ENCODE assay signal across 22 cellular contexts in genomic region chr10:110947061-110947595, GRCh38. TPM values are rescaled to one million over a fixed set of nuclear protein-coding genes. Genes with fewer than 3 reads are reported as not detected.
A peak's percentile ranks its signal among the peaks of the same experiment; 100 is the strongest.
DNase-seq lines count a peak whose midpoint lies in the region; ATAC-seq, FAIRE-seq and TF ChIP-seq lines count a peak whose summit lies in the region.
"Had no signal": no experiment of that assay in that cellular context is flagged by ENCODE, and none has a peak within 500 bp of the region (broad histone marks: within the 10 kb centered on the region; RNA-seq: fewer than 3 reads in every experiment).

No MANE protein-coding gene starts in this region.

- no peak overlapping the region for H3K18ac ChIP-seq in H1 (ENCODE audit: extremely low read depth, low read length)
- H3K18ac ChIP-seq in mesenchymal stem cell (ENCODE audit: low read depth in 1 of 2, low read length in 2 of 2) = peak overlapping the region in 1 of 2 experiments; percentile 35

- H4K8ac ChIP-seq in H1 (ENCODE audit: extremely low read depth, insufficient read depth, low read length) (0 out of 2 replicates have a peak overlapping the region, but pooled peaks have one; percentile 9), mesenchymal stem cell (ENCODE audit: low read length) (no peak overlapping the region)

- H3K9ac ChIP-seq in H1 (replicated peaks in 1 of 4; ENCODE audit: extremely low read depth in 1 of 4, low read depth in 3 of 4, low read length in 3 of 4) (no peak overlapping the region), mesenchymal stem cell (ENCODE audit: low read length) (no peak overlapping the region)

- TF ChIP-seq POLR2A in H1 (IDR thresholded peaks at IDR 0.05; ENCODE audit: control extremely low read depth in 1 of 2, low read depth in 2 of 2, low read length in 2 of 2) = no peak

- H3K23ac ChIP-seq in H1 (ENCODE audit: insufficient read length) (no peak overlapping the region), mesenchymal stem cell (ENCODE audit: low read length in 2 of 2) (no peak overlapping the region)

- H4K20me1 ChIP-seq in H1 (replicated peaks in 1 of 2; ENCODE audit: control insufficient read depth in 1 of 2, insufficient read depth in 2 of 2, low read length in 2 of 2) = peaks cover 0 to 5% of the 10 kb centered on the region in 2 experiments

- intact Hi-C loops in CD8-positive, alpha-beta T cell (cut with DNase I, micrococcal nuclease) = loop anchor here in 1 of 2 experiments (10.0 kb wide), 1 partner anchor 128 kb away; the partner anchor contains the start of gene ADRA2A
- intact Hi-C loops in activated CD4-positive, alpha-beta T cell treated with anti-CD3 and anti-CD28 coated beads for 36 hours (cut with DNase I, micrococcal nuclease) = no loop called here

- peaks cover 73% of the 10 kb centered on the region for H3K36me3 Mint-ChIP-seq in CD8-positive, alpha-beta T cell
- peaks cover 62% of the 10 kb centered on the region for H3K36me3 Mint-ChIP-seq in activated CD4-positive, alpha-beta T cell treated with anti-CD3 and anti-CD28 coated beads for 36 hours (ENCODE audit: low read depth)

- TF ChIP-seq RAD21 in H1 (IDR thresholded peaks at IDR 0.05 in 1 of 2, conservative IDR thresholded peaks at IDR 0.05 in 1 of 2; ENCODE audit: low read depth in 2 of 2, low read length in 2 of 2) = no peak

- H3K9me3 ChIP-seq in CD8-positive, alpha-beta T cell (ENCODE audit: low read length) = no peaks in the 10 kb centered on the region
- H3K9me3 ChIP-seq in H1 (ENCODE audit: insufficient read depth in 2 of 2, low read depth in 1 of 2, low read length in 1 of 2) (no peaks in the 10 kb centered on the region), mesenchymal stem cell (ENCODE audit: control insufficient read depth, low read length) (no peaks in the 10 kb centered on the region)

- no peak overlapping the region for H3K4me3 Mint-ChIP-seq in CD8-positive, alpha-beta T cell
- H3K4me3 Mint-ChIP-seq in activated CD4-positive, alpha-beta T cell treated with anti-CD3 and anti-CD28 coated beads for 36 hours = no peak overlapping the region
- H3K4me3 Mint-ChIP-seq: activated CD8-positive, alpha-beta T cell treated with anti-CD3 and anti-CD28 coated beads, Interleukin-2, amount 10 ng/mL, durations not matched to agents 7 days and 5 days; activated naive CD4-positive, alpha-beta T cell treated with anti-CD3 and anti-CD28 coated beads for 36 hours; activated T-cell treated with anti-CD3 and anti-CD28 coated beads, Interleukin-2, amount 50 U/mL, for 24 hours; CD4-positive, alpha-beta T cell; natural killer cell treated with Interleukin-12 subunit alpha and Interleukin-12 subunit beta and Interleukin-15 and Interleukin-18, amount 100 ng/mL, for 72 hours; T-helper 1 cell treated with Interleukin-12 subunit alpha and Interleukin-12 subunit beta and Interleukin-4 antibody, amounts not matched to agents 30 μg/mL and 1 μg/mL, for 36 hours had no signal

- H3K4ac ChIP-seq in H1 (replicated peaks; ENCODE audit: insufficient read length, low read depth, low read length) (no peak overlapping the region), mesenchymal stem cell (ENCODE audit: low read depth in 1 of 2, low read length in 2 of 2) (peak overlapping the region in 1 of 2 experiments; percentile 5)

- FAIRE-seq in H1 (lab: Jason Lieb, UNC) = no peak

- peaks cover 54% of the 10 kb centered on the region for H3K4me1 Mint-ChIP-seq in CD8-positive, alpha-beta T cell (ENCODE audit: low read depth)
- H3K4me1 Mint-ChIP-seq in activated CD4-positive, alpha-beta T cell treated with anti-CD3 and anti-CD28 coated beads for 36 hours = peaks cover 39% of the 10 kb centered on the region

- peaks cover 0 to 68% of the 10 kb centered on the region in 2 experiments; a peak in 2 of 4 replicates for H3K79me2 ChIP-seq in H1 (ENCODE audit: control insufficient read depth in 1 of 2, insufficient read depth in 2 of 2, low read length in 2 of 2)

- H3K27ac Mint-ChIP-seq in CD8-positive, alpha-beta T cell = peak overlapping the region; percentile 16
- H3K27ac Mint-ChIP-seq in activated CD4-positive, alpha-beta T cell treated with anti-CD3 and anti-CD28 coated beads for 36 hours = no peak overlapping the region
- H3K27ac Mint-ChIP-seq: activated CD8-positive, alpha-beta T cell treated with anti-CD3 and anti-CD28 coated beads, Interleukin-2, amount 10 ng/mL, durations not matched to agents 7 days and 5 days; activated naive CD4-positive, alpha-beta T cell treated with anti-CD3 and anti-CD28 coated beads for 36 hours; activated T-cell treated with anti-CD3 and anti-CD28 coated beads, Interleukin-2, amount 50 U/mL, for 24 hours; CD4-positive, alpha-beta T cell; natural killer cell treated with Interleukin-12 subunit alpha and Interleukin-12 subunit beta and Interleukin-15 and Interleukin-18, amount 100 ng/mL, for 72 hours; T-helper 1 cell treated with Interleukin-12 subunit alpha and Interleukin-12 subunit beta and Interleukin-4 antibody, amounts not matched to agents 30 μg/mL and 1 μg/mL, for 36 hours had no signal

- no peak for ATAC-seq in CD8-positive, alpha-beta T cell
- ATAC-seq in activated CD4-positive, alpha-beta T cell treated with anti-CD3 and anti-CD28 coated beads for 36 hours = no peak
- ATAC-seq: activated CD8-positive, alpha-beta T cell treated with anti-CD3 and anti-CD28 coated beads, Interleukin-2, amount 10 ng/mL, durations not matched to agents 7 days and 5 days; natural killer cell treated with Interleukin-12 subunit alpha and Interleukin-12 subunit beta and Interleukin-15 and Interleukin-18, amount 100 ng/mL, for 72 hours had no signal

- peaks cover 10% of the 10 kb centered on the region for H3K9me3 Mint-ChIP-seq in CD8-positive, alpha-beta T cell
- peaks cover 13% of the 10 kb centered on the region for H3K9me3 Mint-ChIP-seq in activated CD4-positive, alpha-beta T cell treated with anti-CD3 and anti-CD28 coated beads for 36 hours (ENCODE audit: low read depth)

- H3K27me3 Mint-ChIP-seq in CD8-positive, alpha-beta T cell (ENCODE audit: low read depth) = no peaks in the 10 kb centered on the region
- H3K27me3 Mint-ChIP-seq in activated CD4-positive, alpha-beta T cell treated with anti-CD3 and anti-CD28 coated beads for 36 hours = no peaks in the 10 kb centered on the region
- H3K27me3 Mint-ChIP-seq: activated T-cell treated with anti-CD3 and anti-CD28 coated beads, Interleukin-2, amount 50 U/mL, for 24 hours; CD4-positive, alpha-beta T cell; natural killer cell treated with Interleukin-12 subunit alpha and Interleukin-12 subunit beta and Interleukin-15 and Interleukin-18, amount 100 ng/mL, for 72 hours had no signal

- H3K4me1 ChIP-seq in CD8-positive, alpha-beta T cell (ENCODE audit: insufficient read depth, low read length) = no peaks in the 10 kb centered on the region
- peaks cover 0 to 4% (median 0%) of the 10 kb centered on the region in 4 experiments; a peak in 1 of 7 replicates for H3K4me1 ChIP-seq in H1 (replicated peaks in 1 of 4; ENCODE audit: control insufficient read depth in 3 of 4, insufficient read depth in 4 of 4, low read length in 3 of 4)
- peaks cover 3% of the 10 kb centered on the region for H3K4me1 ChIP-seq in mesenchymal stem cell (ENCODE audit: control insufficient read depth, insufficient read depth, low read depth, low read length)

- H3K36me3 ChIP-seq in CD8-positive, alpha-beta T cell (ENCODE audit: insufficient read depth, low read length) = no peaks in the 10 kb centered on the region
- H3K36me3 ChIP-seq in H1 (ENCODE audit: control insufficient read depth in 2 of 4, insufficient read depth in 4 of 4, low read length in 3 of 4) (peaks cover 0 to 2% (median 0%) of the 10 kb centered on the region in 4 experiments; a peak in 1 of 8 replicates), mesenchymal stem cell (ENCODE audit: control insufficient read depth in 1 of 2, insufficient read depth in 2 of 2, low read depth in 1 of 2, low read length in 2 of 2) (peaks cover 3 to 27% of the 10 kb centered on the region in 2 experiments), H7 (replicated peaks; ENCODE audit: control insufficient read depth, insufficient read depth, low read length) (no peaks in the 10 kb centered on the region)

- no peak overlapping the region for H2BK15ac ChIP-seq in H1 (ENCODE audit: low read length)
- no peak overlapping the region for H2BK15ac ChIP-seq in mesenchymal stem cell (ENCODE audit: low read depth, poor library complexity, severe bottlenecking)

- H3K23me2 ChIP-seq in H1 (ENCODE audit: low read depth, low read length) = no peaks in the 10 kb centered on the region

- CTCF ChIA-PET in CD8-positive, alpha-beta T cell (lab: Charles Lee) = interaction anchor here (0.9 kb wide), 1 partner anchor 201 kb away, joined by 3 read pairs; no protein-coding TSS in a partner anchor
- CTCF ChIA-PET in H1 (lab: Charles Lee; ENCODE audit: partially characterized antibody) = interaction anchor here (0.8 kb wide), 1 partner anchor 49 kb away, joined by 3 read pairs; no protein-coding TSS in a partner anchor
- CTCF ChIA-PET in activated CD4-positive, alpha-beta T cell treated with anti-CD3 and anti-CD28 coated beads for 36 hours (lab: Charles Lee) = interaction anchor here (1.7 kb wide), 2 partner anchors 9 to 20 kb away, joined by 3 to 5 read pairs; no protein-coding TSS in a partner anchor

- H3K79me1 ChIP-seq in H1 (ENCODE audit: low read depth, low read length) (peaks cover 5% of the 10 kb centered on the region), mesenchymal stem cell (replicated peaks; ENCODE audit: low read length, poor library complexity, severe bottlenecking) (peaks cover 21% of the 10 kb centered on the region)

- H4K91ac ChIP-seq in H1 (replicated peaks; ENCODE audit: insufficient read length, low read length) (no peak overlapping the region), mesenchymal stem cell (ENCODE audit: low read length) (peak overlapping the region; percentile 34)

- no peak overlapping the region for H2BK5ac ChIP-seq in H1 (ENCODE audit: low read depth, low read length)
- no peak overlapping the region for H2BK5ac ChIP-seq in mesenchymal stem cell (ENCODE audit: low read depth, low read length, poor library complexity, severe bottlenecking)

- no peak overlapping the region for H3K56ac ChIP-seq in H1 (replicated peaks; ENCODE audit: insufficient read length, low read depth, low read length)

- H3K4me3 ChIP-seq in CD8-positive, alpha-beta T cell (ENCODE audit: low read depth, low read length) = no peak overlapping the region
- H3K4me3 ChIP-seq in H1 (ENCODE audit: extremely low read depth in 1 of 4, insufficient read depth in 2 of 4, low read depth in 3 of 4, low read length in 4 of 4) (no peak overlapping the region), mesenchymal stem cell (ENCODE audit: insufficient read depth in 1 of 2, low read depth in 1 of 2, low read length in 2 of 2) (no peak overlapping the region), H7 (ENCODE audit: insufficient read depth, low read depth, low read length) (no peak overlapping the region)
- H3K4me3 ChIP-seq: hepatocyte, skin epidermis had no signal

- no peak overlapping the region for H2BK12ac ChIP-seq in H1 (ENCODE audit: low read depth, low read length)
- H2BK12ac ChIP-seq in mesenchymal stem cell (ENCODE audit: low read length in 2 of 2) = no peak overlapping the region

- H4K5ac ChIP-seq in H1 (ENCODE audit: insufficient read length, low read depth, low read length) = no peak overlapping the region

- DNase-seq in CD8-positive, alpha-beta T cell = no peak
- DNase-seq in M059J (ENCODE audit: low read depth) (peak; percentile 10), H1 (ENCODE audit: low read depth in 1 of 2, low spot score in 2 of 2) (no peak), mesenchymal stem cell (peak; percentile 43), T-helper 9 cell (no peak), A172 (ENCODE audit: low spot score) (no peak), H7 (no peak)
- DNase-seq in activated CD4-positive, alpha-beta T cell treated with anti-CD3 and anti-CD28 coated beads for 36 hours = no peak
- DNase-seq: activated CD8-positive, alpha-beta T cell treated with anti-CD3 and anti-CD28 coated beads, Interleukin-2, amount 10 ng/mL, durations not matched to agents 7 days and 5 days; activated naive CD4-positive, alpha-beta T cell treated with anti-CD3 and anti-CD28 coated beads for 36 hours; activated T-cell treated with anti-CD3 and anti-CD28 coated beads, Interleukin-2, amount 50 U/mL, for 24 hours; anterior cingulate cortex; CD4-positive, alpha-beta T cell; kidney glomerular epithelial cell; NCI-H1436; NCI-H526; stimulated activated CD4-positive, alpha-beta T cell treated with anti-CD3 and anti-CD28 coated beads, Interleukin-4, amount 100 ng/mL, for 1 hour had no signal

- H3K27me3 ChIP-seq in CD8-positive, alpha-beta T cell (ENCODE audit: insufficient read depth, low read length) = no peaks in the 10 kb centered on the region
- H3K27me3 ChIP-seq in H1 (replicated peaks in 1 of 4; ENCODE audit: control insufficient read depth in 3 of 4, extremely low read depth in 1 of 4, insufficient read depth in 3 of 4, low read length in 3 of 4) (no peaks in the 10 kb centered on the region), mesenchymal stem cell (ENCODE audit: control insufficient read depth in 1 of 2, insufficient read depth in 1 of 2, low read length in 2 of 2) (no peaks in the 10 kb centered on the region), H7 (ENCODE audit: control insufficient read depth, insufficient read depth, low read length) (no peaks in the 10 kb centered on the region)
- H3K27me3 ChIP-seq: hepatocyte had no signal

- H2AK5ac ChIP-seq in H1 (ENCODE audit: low read depth, low read length) (no peak overlapping the region), mesenchymal stem cell (ENCODE audit: low read length, severe bottlenecking) (peak overlapping the region; percentile 26)

- POLR2A ChIA-PET in CD8-positive, alpha-beta T cell (lab: Charles Lee) = interaction anchor here (0.7 kb wide), 1 partner anchor 188 kb away, joined by 3 read pairs; no protein-coding TSS in a partner anchor
- POLR2A ChIA-PET in H1 (lab: Charles Lee; ENCODE audit: partially characterized antibody) = no interaction called here
- POLR2A ChIA-PET in activated CD4-positive, alpha-beta T cell treated with anti-CD3 and anti-CD28 coated beads for 36 hours (lab: Charles Lee) = no interaction called here

- no peak for TF ChIP-seq CTCF in CD8-positive, alpha-beta T cell (IDR thresholded peaks at IDR 0.05)
- no peak for TF ChIP-seq CTCF in H1 (IDR thresholded peaks at IDR 0.05; ENCODE audit: control extremely low read depth in 1 of 3, insufficient read depth in 1 of 3, low read depth in 1 of 3, low read length in 3 of 3)

- H2AFZ ChIP-seq in H1 (ENCODE audit: low read length) = no peak overlapping the region
- no peak overlapping the region for H2AFZ ChIP-seq in mesenchymal stem cell (ENCODE audit: low read depth, low read length)
- H2AFZ ChIP-seq: hepatocyte had no signal

- H3K4me2 ChIP-seq in H1 (ENCODE audit: insufficient read depth in 1 of 2, low read depth in 2 of 2, low read length in 2 of 2) (no peak overlapping the region), mesenchymal stem cell (ENCODE audit: low read length, poor library complexity, severe bottlenecking) (no peak overlapping the region)
- H3K4me2 ChIP-seq: hepatocyte had no signal

- H3K14ac ChIP-seq in H1 (ENCODE audit: insufficient read length) (no peak overlapping the region), mesenchymal stem cell (ENCODE audit: low read length in 2 of 2) (no peak overlapping the region)

- WGBS in H1 (ENCODE audit: extremely low coverage in 1 of 2, insufficient coverage in 1 of 2, insufficient read length in 1 of 2, insufficient replicate concordance in 2 of 2, low coverage in 1 of 2, low lambda C conversion rate in 2 of 2, missing lambda C conversion rate in 1 of 2), 2 experiments = 77% methylated on average over 4 of the region's 4 CpGs; no CpG with 5 or more reads in 1 of the 2 experiments
- WGBS in mesenchymal stem cell = 60% methylated on average over 3 of the region's 4 CpGs

- no peak overlapping the region for H3K27ac ChIP-seq in CD8-positive, alpha-beta T cell (ENCODE audit: low read depth, low read length)
- no peak overlapping the region for H3K27ac ChIP-seq in H1 (ENCODE audit: low read depth, low read length)
- no peak overlapping the region for H3K27ac ChIP-seq in mesenchymal stem cell (ENCODE audit: low read length, poor library complexity, severe bottlenecking)
- H3K27ac ChIP-seq: hepatocyte, skin epidermis, VCaP had no signal

- no peak overlapping the region for H2BK120ac ChIP-seq in H1 (replicated peaks; ENCODE audit: low read depth, low read length)
- H2BK120ac ChIP-seq in mesenchymal stem cell (ENCODE audit: low read depth, low read length) = no peak overlapping the region

- no peak overlapping the region for H2BK20ac ChIP-seq in H1 (ENCODE audit: low read length)

- no peak for TF ChIP-seq EP300 in H1 (IDR thresholded peaks at IDR 0.05; ENCODE audit: borderline replicate concordance in 1 of 2, low read depth in 2 of 2, low read length in 2 of 2)

RNA-seq across cellular contexts. Expression of gene SHOC2, which starts 27.7 kb away (rescaled TPM):
- 10 to 100 TPM; 74.6 to 77.3 TPM for total RNA-seq in CD8-positive, alpha-beta T cell
- 23.2 and 24.6 TPM in 2 replicates for total RNA-seq in M059J (2014; rRNA removed; shearing (Covaris generic))
- 28.2 and 30.2 TPM in 2 replicates for total RNA-seq in H1 (2021; fragmentation: NEBNext Ultra II Directional; extraction: Animal tissue kit (Norgen Biotek cat#: 25700))
- polyA plus RNA-seq in H1 (2011; rRNA removed) = 4.3 and 7.6 TPM in 2 replicates
- polyA plus RNA-seq in H1 (2011; cell fraction: cytosol; rRNA removed) = 8.2 TPM
- 2.5 TPM for polyA plus RNA-seq in H1 (2011; cell fraction: nucleus; rRNA removed)
- 6.6 to 12.6 TPM (median 8.2 TPM) in 4 replicates for polyA plus RNA-seq in H1 (2012, experiment 1 of 2)
- polyA plus RNA-seq in H1 (2012, experiment 2 of 2) = 0.92 TPM
- 15.2 TPM for polyA plus RNA-seq in H1 (2013, experiment 1 of 2)
- polyA plus RNA-seq in H1 (2013, experiment 2 of 2) = 17.5 TPM
- 15.4 and 27.7 TPM in 2 replicates for polyA minus RNA-seq in H1 (2011; rRNA and poly(A)+ RNA removed)
- polyA minus RNA-seq in H1 (2011; cell fraction: cytosol; rRNA and poly(A)+ RNA removed) = 19.5 TPM
- polyA minus RNA-seq in H1 (2011; cell fraction: nucleus; rRNA and poly(A)+ RNA removed) = 47.7 TPM
- polyA plus RNA-seq in mesenchymal stem cell (2013, experiment 1 of 2) = 35.4 TPM
- polyA plus RNA-seq in mesenchymal stem cell (2013, experiment 2 of 2) = 37.1 TPM
- 10 to 100 TPM; 31.3 to 40.4 TPM for total RNA-seq in activated CD4-positive, alpha-beta T cell treated with anti-CD3 and anti-CD28 coated beads for 36 hours
- 41.9 and 43.7 TPM in 2 replicates for total RNA-seq in A172 (2014; rRNA removed; shearing (Covaris generic))
- 17.5 and 19.3 TPM in 2 replicates for total RNA-seq in H7 (2014; rRNA removed; shearing (Covaris generic))

RNA-seq across cellular contexts. Expression of gene BBIP1, which starts 28.1 kb away (rescaled TPM):
- total RNA-seq in CD8-positive, alpha-beta T cell = 10 to 100 TPM in 1 of 2 experiments, 1 to 10 TPM in 1; 9.5 to 11.1 TPM
- 32.1 and 36.2 TPM in 2 replicates for total RNA-seq in M059J (2014; rRNA removed; shearing (Covaris generic))
- total RNA-seq in H1 (2021; fragmentation: NEBNext Ultra II Directional; extraction: Animal tissue kit (Norgen Biotek cat#: 25700)) = 19.6 and 22.2 TPM in 2 replicates
- polyA plus RNA-seq in H1 (2011; rRNA removed) = 6.9 and 8.8 TPM in 2 replicates
- polyA plus RNA-seq in H1 (2011; cell fraction: cytosol; rRNA removed) = 13.4 TPM
- polyA plus RNA-seq in H1 (2011; cell fraction: nucleus; rRNA removed) = 9.5 TPM
- polyA plus RNA-seq in H1 (2012, experiment 1 of 2) = 14.7 to 37.7 TPM (median 15.4 TPM) in 4 replicates
- polyA plus RNA-seq in H1 (2012, experiment 2 of 2) = 4.3 TPM
- polyA plus RNA-seq in H1 (2013, experiment 1 of 2) = 21.8 TPM
- polyA plus RNA-seq in H1 (2013, experiment 2 of 2) = 21.4 TPM
- polyA minus RNA-seq in H1 (2011; rRNA and poly(A)+ RNA removed) = 11.1 and 13.5 TPM in 2 replicates
- 5.6 TPM for polyA minus RNA-seq in H1 (2011; cell fraction: cytosol; rRNA and poly(A)+ RNA removed)
- polyA minus RNA-seq in H1 (2011; cell fraction: nucleus; rRNA and poly(A)+ RNA removed) = 30.2 TPM
- polyA plus RNA-seq in mesenchymal stem cell (2013, experiment 1 of 2) = 42.1 TPM
- polyA plus RNA-seq in mesenchymal stem cell (2013, experiment 2 of 2) = 44.6 TPM
- total RNA-seq in activated CD4-positive, alpha-beta T cell treated with anti-CD3 and anti-CD28 coated beads for 36 hours = 10 to 100 TPM; 34.3 to 48.8 TPM
- total RNA-seq in A172 (2014; rRNA removed; shearing (Covaris generic)) = 47.6 and 76.2 TPM in 2 replicates
- total RNA-seq in H7 (2014; rRNA removed; shearing (Covaris generic)) = 15.9 and 24.1 TPM in 2 replicates

Comparison
In these comparisons a context has a peak if more than half of its experiments do, and no peak if none do; other contexts are left out.
1. DNase-seq: peak in M059J (single experiment) and mesenchymal stem cell (single experiment); none in CD8-positive, alpha-beta T cell (0 of 7), H1 (0 of 2), T-helper 9 cell (single experiment), activated CD4-positive, alpha-beta T cell treated with anti-CD3 and anti-CD28 coated beads for 36 hours (single experiment), A172 (single experiment) and H7 (single experiment).